In the genomic region with DNA sequence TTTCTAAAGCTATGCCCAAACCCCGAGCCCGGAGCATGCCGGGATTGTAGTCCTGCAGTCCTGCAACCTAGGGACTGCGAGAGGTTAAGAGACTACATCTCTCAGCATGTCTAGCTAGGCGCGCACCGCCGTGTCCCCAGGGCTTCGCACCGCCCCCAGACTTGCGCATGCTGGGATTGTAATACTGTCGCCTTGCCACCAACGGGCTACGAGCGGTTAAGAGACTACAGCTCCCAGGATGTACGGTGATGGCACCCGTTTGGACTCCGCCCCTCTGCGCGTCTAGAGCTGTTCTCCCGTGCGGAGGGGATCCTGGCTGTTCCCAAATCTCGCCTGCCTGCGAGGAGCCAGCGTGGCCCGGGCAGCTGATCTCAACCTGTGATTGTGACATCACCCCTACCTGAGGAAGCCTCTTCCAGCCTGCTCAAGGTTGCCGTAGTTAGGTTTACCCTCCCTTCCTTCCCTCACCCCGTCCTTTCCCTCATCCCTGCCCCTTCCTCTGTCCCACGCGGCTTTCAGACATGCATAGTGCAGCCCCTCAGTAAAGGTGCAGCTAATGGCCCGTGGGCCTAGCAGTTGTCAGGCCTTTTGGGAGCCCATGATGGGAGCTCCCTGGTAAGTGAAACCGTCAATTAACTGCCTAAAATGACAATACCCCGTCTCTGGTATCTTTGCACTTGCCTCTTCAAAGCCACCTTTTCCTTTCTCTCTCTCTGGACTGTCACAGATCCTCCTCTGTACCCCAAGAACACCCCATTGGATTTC, we compare ENCODE assay signal across 8 cellular contexts. TPM values are rescaled to one million over a fixed set of nuclear protein-coding genes. Genes with fewer than 3 reads are reported as not detected.
DNase-seq lines count a peak whose midpoint lies in the region; ATAC-seq and TF ChIP-seq lines count a peak whose summit lies in the region.

No MANE protein-coding gene starts in this region.

- peak; percentile 96 for DNase-seq in COLO668 (lab: John Stamatoyannopoulos, UW; ENCODE audit: unreplicated experiment)
- DNase-seq in HL-60 (ENCODE audit: low read depth in 1 of 2, low spot score in 1 of 2) = peak; percentile 79 to 98
- peak; percentile 74 for DNase-seq in OCI-M2 (lab: John Stamatoyannopoulos, UW; ENCODE audit: unreplicated experiment)
- peak; percentile 95 for DNase-seq in activated effector memory CD4-positive, alpha-beta T cell treated with Interleukin-2 at 50 U/mL for 16 hours
- peak; percentile 80 for DNase-seq in fibroblast of villous mesenchyme (ENCODE audit: low read depth)
- peak; percentile 91 to 100 (median 98) for DNase-seq in posterior cingulate gyrus
- peak; percentile 52 for DNase-seq in type B pancreatic cell (ENCODE audit: extremely low spot score, unreplicated experiment)

- no peaks in the 10 kb centered on the region for H3K27me3 ChIP-seq in HL-60 (ENCODE audit: insufficient read depth, poor library complexity, severe bottlenecking)

- no peaks in the 10 kb centered on the region for H3K27me3 Mint-ChIP-seq in type B pancreatic cell

- no peaks in the 10 kb centered on the region for H3K9me3 Mint-ChIP-seq in type B pancreatic cell

- H3K4me1 Mint-ChIP-seq in type B pancreatic cell (ENCODE audit: unreplicated experiment) = no peaks in the 10 kb centered on the region

- ATAC-seq in GM19438 (IDR thresholded peaks at IDR 0.05; ENCODE audit: low read depth, unreplicated experiment) = peak; percentile 98

- TF ChIP-seq CTCF in HL-60 (IDR thresholded peaks at IDR 0.05; ENCODE audit: insufficient read depth, low read length) = no peak
- no peak for TF ChIP-seq CTCF in fibroblast of villous mesenchyme (IDR thresholded peaks at IDR 0.05; ENCODE audit: insufficient read depth, low read depth, low read length)
- TF ChIP-seq CTCF in type B pancreatic cell (conservative IDR thresholded peaks at IDR 0.05) = no peak

- no peak overlapping the region for H3K27ac Mint-ChIP-seq in type B pancreatic cell

- no peaks in the 10 kb centered on the region for H3K36me3 Mint-ChIP-seq in type B pancreatic cell

- H3K4me3 ChIP-seq in HL-60 (replicated peaks; ENCODE audit: insufficient read depth, low read length) (peak overlapping the region; percentile 44), fibroblast of villous mesenchyme (ENCODE audit: low read depth, low read length) (peak overlapping the region; percentile 66)

- H3K4me3 Mint-ChIP-seq in type B pancreatic cell = no peak overlapping the region

- intact Hi-C loops in posterior cingulate gyrus (cut with DNase I) = loop anchor here (5.0 to 10.0 kb wide), 3 partner anchors 255 to 487 kb away; a partner anchor contains a TSS

- peak overlapping the region; percentile 81 for H3K27ac ChIP-seq in HL-60 (replicated peaks)

RNA-seq across cellular contexts. Expression of a gene that starts 6.3 kb away (rescaled TPM):
- 7.4 and 8.6 TPM in 2 replicates for total RNA-seq in fibroblast of villous mesenchyme
- not detected in 2 replicates for total RNA-seq in type B pancreatic cell (ENCODE audit: low replicate concordance)

Comparison
In these comparisons a context has a peak if more than half of its experiments do, and no peak if none do; other contexts are left out.
1. Peak in every context shown above with its lines: DNase-seq, ATAC-seq, H3K4me3 ChIP-seq and H3K27ac ChIP-seq.